Comparison of ENCODE assay signal across 1 cellular context in genomic region chr2:232129483-232129882, GRCh38.
TF ChIP-seq lines count a peak whose summit lies in the region.

No MANE protein-coding gene starts in this region.

TF ChIP-seq in liver, 16 proteins besides CTCF, POLR2A, EP300 and RAD21 (continued from another document):
- TF ChIP-seq REST (IDR thresholded peaks at IDR 0.05) (peak; percentile 75), RXRA (IDR thresholded peaks at IDR 0.05) (peak; percentile 83 to 94)
